Comparison of ENCODE assay signal across 30 cellular contexts in genomic region chr18:37631422-37631821, GRCh38.
"Had no signal": no experiment of that assay in that cellular context is flagged by ENCODE, and none has a peak within 500 bp of the region (broad histone marks: within the 10 kb centered on the region; RNA-seq: fewer than 3 reads in every experiment).

No MANE protein-coding gene starts in this region.

- H3K4me3 ChIP-seq: neural progenitor cell, ovary, psoas muscle, skin epidermis, smooth muscle cell, spleen, stomach, thoracic aorta, thyroid gland, tibial nerve, upper lobe of left lung, vagina had no signal

- H3K36me3 ChIP-seq: neural progenitor cell, ovary, spleen, stomach, thoracic aorta, thyroid gland, tibial nerve, upper lobe of left lung, vagina had no signal

- H3K79me2 ChIP-seq: parathyroid adenoma had no signal

- H3K9me3 Mint-ChIP-seq: nephron; neural progenitor cell; stimulated activated naive CD8-positive, alpha-beta T cell treated with anti-CD3 and anti-CD28 coated beads, Interleukin-15, Interleukin-2, amounts not matched to agents 100 ng/mL and 50 ng/mL, for 24 hours had no signal

- H3K9me3 ChIP-seq: ovary, psoas muscle, spleen, stomach, thoracic aorta, thyroid gland, tibial nerve, upper lobe of left lung, vagina had no signal

- H3K4me1 ChIP-seq: neural progenitor cell, parathyroid adenoma, psoas muscle, spleen, stomach, thyroid gland, tibial nerve, upper lobe of left lung, vagina had no signal

- FAIRE-seq: urothelium cell line had no signal

- H3K4me3 Mint-ChIP-seq: natural killer cell; nephron; neural progenitor cell; stimulated activated effector memory CD8-positive, alpha-beta T cell treated with anti-CD3 and anti-CD28 coated beads, Interleukin-12 subunit alpha, Interleukin-12 subunit beta, amount 100 ng/mL, for 72 hours; stimulated activated naive B cell treated with anti-CD40 and anti-IgM and Interleukin-4, amounts not matched to agents 10 μg/mL and 1 μg/mL and 100 μg/mL, for 72 hours; stimulated activated naive CD8-positive, alpha-beta T cell treated with anti-CD3 and anti-CD28 coated beads, Interleukin-15, Interleukin-2, amounts not matched to agents 100 ng/mL and 50 ng/mL, for 24 hours had no signal

- H3K9ac ChIP-seq: neural progenitor cell, parathyroid adenoma had no signal

- H3K27ac ChIP-seq: neural progenitor cell, ovary, parathyroid adenoma, psoas muscle, skin epidermis, spleen, stomach, thoracic aorta, thyroid gland, tibial nerve, upper lobe of left lung, vagina had no signal

- H3K4me2 ChIP-seq: neural progenitor cell, smooth muscle cell had no signal

- H3K27ac Mint-ChIP-seq: natural killer cell; nephron; neural progenitor cell; progenitor cell of endocrine pancreas; stimulated activated effector memory CD8-positive, alpha-beta T cell treated with anti-CD3 and anti-CD28 coated beads, Interleukin-12 subunit alpha, Interleukin-12 subunit beta, amount 100 ng/mL, for 72 hours; stimulated activated naive B cell treated with anti-CD40 and anti-IgM and Interleukin-4, amounts not matched to agents 10 μg/mL and 1 μg/mL and 100 μg/mL, for 72 hours; stimulated activated naive CD8-positive, alpha-beta T cell treated with anti-CD3 and anti-CD28 coated beads, Interleukin-15, Interleukin-2, amounts not matched to agents 100 ng/mL and 50 ng/mL, for 24 hours had no signal

- DNase-seq: natural killer cell; occipital lobe; ovary; posterior cingulate gyrus; psoas muscle; right cardiac atrium; spleen; stimulated activated CD4-positive, alpha-beta T cell treated with anti-CD3 and anti-CD28 coated beads, Interleukin-12 subunit alpha, Interleukin-12 subunit beta, amount 100 ng/mL, for 4 hours; stimulated activated CD4-positive, alpha-beta T cell treated with anti-CD3 and anti-CD28 coated beads, Interleukin-2, amount 100 ng/mL, for 24 hours; stimulated activated CD4-positive, alpha-beta T cell treated with anti-CD3 and anti-CD28 coated beads, Interleukin-2, amount 100 ng/mL, for 48 hours; stimulated activated CD4-positive, alpha-beta T cell treated with anti-CD3 and anti-CD28 coated beads, Interleukin-4, amount 100 ng/mL, for 24 hours; stimulated activated naive B cell treated with anti-CD40 and anti-IgM and Interleukin-4, amounts not matched to agents 10 μg/mL and 1 μg/mL and 100 μg/mL, for 72 hours; stimulated activated naive CD4-positive, alpha-beta T cell treated with Interleukin-2 at 50 U/mL for 16 hours; stomach; thyroid gland; trophoblast cell; upper lobe of left lung had no signal

- H3K27me3 Mint-ChIP-seq: stimulated activated naive B cell treated with anti-CD40 and anti-IgM and Interleukin-4, amounts not matched to agents 10 μg/mL and 1 μg/mL and 100 μg/mL, for 72 hours; stimulated activated naive CD8-positive, alpha-beta T cell treated with anti-CD3 and anti-CD28 coated beads, Interleukin-15, Interleukin-2, amounts not matched to agents 100 ng/mL and 50 ng/mL, for 24 hours had no signal

- H3K27me3 ChIP-seq: neural progenitor cell, ovary, spleen, stomach, thyroid gland, tibial nerve, upper lobe of left lung, vagina had no signal

- H2AFZ ChIP-seq: neural progenitor cell, parathyroid adenoma had no signal

- ATAC-seq: natural killer cell; psoas muscle; right cardiac atrium; sciatic nerve; stimulated activated effector memory CD8-positive, alpha-beta T cell treated with anti-CD3 and anti-CD28 coated beads, Interleukin-12 subunit alpha, Interleukin-12 subunit beta, amount 100 ng/mL, for 72 hours; stimulated activated naive B cell treated with anti-CD40 and anti-IgM and Interleukin-4, amounts not matched to agents 10 μg/mL and 1 μg/mL and 100 μg/mL, for 72 hours had no signal

- H3K36me3 Mint-ChIP-seq: natural killer cell; neural progenitor cell; stimulated activated effector memory CD8-positive, alpha-beta T cell treated with anti-CD3 and anti-CD28 coated beads, Interleukin-12 subunit alpha, Interleukin-12 subunit beta, amount 100 ng/mL, for 72 hours; stimulated activated naive B cell treated with anti-CD40 and anti-IgM and Interleukin-4, amounts not matched to agents 10 μg/mL and 1 μg/mL and 100 μg/mL, for 72 hours had no signal

- H3K4me1 Mint-ChIP-seq: natural killer cell; nephron; neural progenitor cell; stimulated activated effector memory CD8-positive, alpha-beta T cell treated with anti-CD3 and anti-CD28 coated beads, Interleukin-12 subunit alpha, Interleukin-12 subunit beta, amount 100 ng/mL, for 72 hours; stimulated activated naive B cell treated with anti-CD40 and anti-IgM and Interleukin-4, amounts not matched to agents 10 μg/mL and 1 μg/mL and 100 μg/mL, for 72 hours had no signal
